8 cellular contexts compared by ENCODE assay signal in genomic region chrX:41705680-41706374, GRCh38. TPM values are rescaled to one million over a fixed set of nuclear protein-coding genes. Genes with fewer than 3 reads are reported as not detected.
DNase-seq lines count a peak whose midpoint lies in the region; ATAC-seq and TF ChIP-seq lines count a peak whose summit lies in the region.

No MANE protein-coding gene starts in this region.

- no peaks in the 10 kb centered on the region for H3K9me3 ChIP-seq in DOHH2 (ENCODE audit: control insufficient read depth, insufficient read depth, low read length)

- POLR2A ChIA-PET in MCF 10A (lab: Yijun Ruan, JAX) = interaction anchor here (0.5 kb wide), 1 partner anchor 177 kb away, joined by 3 read pairs; no protein-coding TSS in a partner anchor

- CTCF ChIA-PET in MCF 10A (lab: Yijun Ruan, JAX) = interaction anchor here (0.7 kb wide), 1 partner anchor 286 kb away, joined by 3 read pairs; no protein-coding TSS in a partner anchor

- no peaks in the 10 kb centered on the region for H3K36me3 ChIP-seq in DOHH2 (ENCODE audit: control insufficient read depth, low read length)

- no peak for DNase-seq in MCF 10A (ENCODE audit: unreplicated experiment)
- DNase-seq in EL = no peak
- DNase-seq in T-helper 9 cell = no peak

- H3K27me3 ChIP-seq in DOHH2 (ENCODE audit: control insufficient read depth, low read length) = no peaks in the 10 kb centered on the region

- peak overlapping the region; percentile 90 for H3K27ac Mint-ChIP-seq in dendritic cell treated with granulocyte-macrophage colony-stimulating factor and Interleukin-4, amounts not matched to agents 40 ng/mL and 50 ng/mL, for 4 days
- no peak overlapping the region for H3K27ac Mint-ChIP-seq in MCF 10A (ENCODE audit: low read depth, unreplicated experiment)

- H3K4me1 Mint-ChIP-seq in dendritic cell treated with granulocyte-macrophage colony-stimulating factor and Interleukin-4, amounts not matched to agents 40 ng/mL and 50 ng/mL, for 4 days (ENCODE audit: low read depth) = peaks cover 35% of the 10 kb centered on the region
- H3K4me1 Mint-ChIP-seq in MCF 10A (ENCODE audit: insufficient read depth, unreplicated experiment) = no peaks in the 10 kb centered on the region

- peak; percentile 72 for ATAC-seq in GM19463 (IDR thresholded peaks at IDR 0.05; ENCODE audit: unreplicated experiment)
- ATAC-seq in HG03469 (IDR thresholded peaks at IDR 0.05; ENCODE audit: unreplicated experiment) = peak; percentile 82
- no peak for ATAC-seq in HG03439 (IDR thresholded peaks at IDR 0.05; ENCODE audit: unreplicated experiment)

- H3F3A ChIP-seq in DOHH2 (ENCODE audit: control insufficient read depth, insufficient read depth) = peaks cover 7% of the 10 kb centered on the region

- no peaks in the 10 kb centered on the region for H3K79me2 ChIP-seq in DOHH2 (ENCODE audit: control insufficient read depth, low read length)

- BruUV-seq in MCF 10A (replicated peaks; lab: Mats Ljungman, UMichigan) = no TSS peak

- peak overlapping the region; percentile 51 for H3K4me3 ChIP-seq in DOHH2 (ENCODE audit: low read length)

- no peaks in the 10 kb centered on the region for H3K9me2 ChIP-seq in DOHH2 (replicated peaks; ENCODE audit: control insufficient read depth, low read length)

- H3K4me1 ChIP-seq in DOHH2 (ENCODE audit: control insufficient read depth, low read length) = peaks cover 58% of the 10 kb centered on the region

- H3K4me2 ChIP-seq in DOHH2 (ENCODE audit: low read length) = peak overlapping the region; percentile 69

- no peaks in the 10 kb centered on the region for H3K27me3 Mint-ChIP-seq in dendritic cell treated with granulocyte-macrophage colony-stimulating factor and Interleukin-4, amounts not matched to agents 40 ng/mL and 50 ng/mL, for 4 days
- H3K27me3 Mint-ChIP-seq in MCF 10A (ENCODE audit: insufficient read depth, unreplicated experiment) = peaks cover 56% of the 10 kb centered on the region

- peak overlapping the region; percentile 92 for H3K27ac ChIP-seq in DOHH2 (ENCODE audit: low read depth, low read length)

- no peaks in the 10 kb centered on the region for H3K9me3 Mint-ChIP-seq in dendritic cell treated with granulocyte-macrophage colony-stimulating factor and Interleukin-4, amounts not matched to agents 40 ng/mL and 50 ng/mL, for 4 days
- H3K9me3 Mint-ChIP-seq in MCF 10A (ENCODE audit: unreplicated experiment) = no peaks in the 10 kb centered on the region

- no peaks in the 10 kb centered on the region for H3K36me3 Mint-ChIP-seq in dendritic cell treated with granulocyte-macrophage colony-stimulating factor and Interleukin-4, amounts not matched to agents 40 ng/mL and 50 ng/mL, for 4 days (ENCODE audit: low read depth)
- H3K36me3 Mint-ChIP-seq in MCF 10A (ENCODE audit: insufficient read depth, unreplicated experiment) = peaks cover 5% of the 10 kb centered on the region

- TF ChIP-seq CTCF in DOHH2 (IDR thresholded peaks at IDR 0.05; ENCODE audit: low read depth, low read length, poor library complexity, severe bottlenecking) (no peak), MCF 10A (IDR thresholded peaks at IDR 0.05; ENCODE audit: unreplicated experiment) (no peak)

- no peaks in the 10 kb centered on the region for H4K20me1 ChIP-seq in DOHH2 (ENCODE audit: control insufficient read depth, insufficient read depth, low read depth, low read length)

- peak overlapping the region; percentile 37 for H3K4me3 Mint-ChIP-seq in dendritic cell treated with granulocyte-macrophage colony-stimulating factor and Interleukin-4, amounts not matched to agents 40 ng/mL and 50 ng/mL, for 4 days
- no peak overlapping the region for H3K4me3 Mint-ChIP-seq in MCF 10A (ENCODE audit: unreplicated experiment)

- intact Hi-C loops in dendritic cell treated with granulocyte-macrophage colony-stimulating factor and Interleukin-4, amounts not matched to agents 40 ng/mL and 50 ng/mL, for 4 days (cut with micrococcal nuclease) = loop anchor here (5.0 kb wide), 1 partner anchor 149 kb away; no protein-coding TSS in a partner anchor
- intact Hi-C loops in MCF 10A (cut with micrococcal nuclease) = no loop called here

RNA-seq across cellular contexts. Expression of gene GPR34, which starts 17.1 kb away (rescaled TPM):
- not detected in 2 replicates for total RNA-seq in MCF 10A (2022)

RNA-seq across cellular contexts. Expression of gene GPR82, which starts 18.2 kb away (rescaled TPM):
- total RNA-seq in MCF 10A (2022) = not detected in 2 replicates
